ENCODE assay signal across 8 cellular contexts in the genomic region with DNA sequence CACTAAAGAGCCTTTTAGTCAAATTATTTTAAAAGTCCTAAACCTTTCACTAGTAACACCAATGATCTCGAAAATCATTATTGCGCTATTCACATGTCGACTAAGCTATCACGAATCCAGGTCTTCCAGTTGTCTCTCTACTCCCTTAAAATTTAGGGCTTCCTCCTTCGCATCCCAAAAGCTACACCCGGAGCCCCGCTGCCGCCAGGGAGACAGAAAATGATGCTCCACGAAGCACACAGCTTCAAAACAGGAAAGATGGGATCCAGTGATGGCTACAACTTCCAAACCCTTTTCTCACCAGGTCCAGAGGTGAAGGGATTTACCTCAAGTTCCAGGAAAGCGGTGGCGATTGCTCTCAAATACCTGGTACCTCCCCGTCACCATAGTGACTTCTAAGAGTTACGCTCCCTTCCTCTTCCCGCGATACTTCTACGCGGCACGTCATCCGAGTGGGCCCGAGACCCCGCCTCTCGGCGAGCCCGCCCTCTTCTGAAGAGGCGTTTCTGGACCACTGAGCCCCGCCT. TPM values are rescaled to one million over a fixed set of nuclear protein-coding genes. Genes with fewer than 3 reads are reported as not detected.
DNase-seq lines count a peak whose midpoint lies in the region; ATAC-seq, FAIRE-seq and TF ChIP-seq lines count a peak whose summit lies in the region.

A gene (minus strand): TSS at position 406 of the 527 bp plus-strand sequence. CDS start 14,625 bp downstream, outside the sequence.

- H3K14ac ChIP-seq in H1 (ENCODE audit: insufficient read length): no peak within 1 kb of the TSS

- H2BK120ac ChIP-seq in H1 (replicated peaks; ENCODE audit: low read depth, low read length): no peak within 1 kb of the TSS

- FAIRE-seq in H1 (lab: Jason Lieb, UNC): peak; percentile 80

- peak within 1 kb of the TSS; percentile 91; the same call in 1 of the 2 replicates for H2BK12ac ChIP-seq in H1 (ENCODE audit: low read depth, low read length)

- peaks cover 5% of the 10 kb centered on the region; the same call in 1 of the 2 replicates for H3K23me2 ChIP-seq in H1 (ENCODE audit: low read depth, low read length)

- peaks cover 2 to 33% (median 7%) of the 10 kb centered on the region in 3 donors for H3K36me3 Mint-ChIP-seq in CD8-positive, alpha-beta memory T cell
- H3K36me3 Mint-ChIP-seq in activated CD8-positive, alpha-beta memory T cell treated with anti-CD3 and anti-CD28 coated beads, Interleukin-2, amount 10 ng/mL, durations not matched to agents 7 days and 5 days: peaks cover 37% of the 10 kb centered on the region
- peaks cover 7% of the 10 kb centered on the region for H3K36me3 Mint-ChIP-seq in memory B cell

- H2AK5ac ChIP-seq in H1 (ENCODE audit: low read depth, low read length): no peak within 1 kb of the TSS

- 1% methylated on average over 25 of the region's 26 CpGs; no CpG with 5 or more reads in 1 of the 2 experiments for WGBS in H1 (ENCODE audit: extremely low coverage in 1 of 2, insufficient coverage in 1 of 2, insufficient read length in 1 of 2, insufficient replicate concordance in 2 of 2, low coverage in 1 of 2, low lambda C conversion rate in 2 of 2, missing lambda C conversion rate in 1 of 2), 2 experiments

- peak within 1 kb of the TSS; percentile 96 for H4K5ac ChIP-seq in H1 (ENCODE audit: insufficient read length, low read depth, low read length)

- no peaks in the 10 kb centered on the region for H3K79me1 ChIP-seq in H1 (ENCODE audit: low read depth, low read length)

- H3K79me2 ChIP-seq in H1 (ENCODE audit: control insufficient read depth in 1 of 2, insufficient read depth in 2 of 2, low read length in 2 of 2): peaks cover 19 to 65% of the 10 kb centered on the region in 2 experiments

- H2AFZ ChIP-seq in H1 (ENCODE audit: low read length): peak within 1 kb of the TSS; percentile 94

- peaks cover 43 to 57% (median 51%) of the 10 kb centered on the region in 3 donors for H3K4me1 Mint-ChIP-seq in CD8-positive, alpha-beta memory T cell
- peaks cover 43% of the 10 kb centered on the region for H3K4me1 Mint-ChIP-seq in activated CD8-positive, alpha-beta memory T cell treated with anti-CD3 and anti-CD28 coated beads, Interleukin-2, amount 10 ng/mL, durations not matched to agents 7 days and 5 days
- peaks cover 21% of the 10 kb centered on the region for H3K4me1 Mint-ChIP-seq in memory B cell

- no peaks in the 10 kb centered on the region for H3K36me3 ChIP-seq in CD8-positive, alpha-beta memory T cell (ENCODE audit: insufficient read depth, low read length)
- H3K36me3 ChIP-seq in H1 (ENCODE audit: control insufficient read depth in 2 of 4, insufficient read depth in 4 of 4, low read length in 3 of 4): peaks cover 0 to under 1% (median 0%) of the 10 kb centered on the region in 4 experiments; a peak in 1 of 8 replicates

- no peak within 1 kb of the TSS for H2BK15ac ChIP-seq in H1 (ENCODE audit: low read length)

- peaks cover 18% of the 10 kb centered on the region for H3K4me1 ChIP-seq in CD8-positive, alpha-beta memory T cell (ENCODE audit: insufficient read depth, low read length)
- no peaks in the 10 kb centered on the region; a peak in 3 of 7 replicates for H3K4me1 ChIP-seq in H1 (replicated peaks in 1 of 4; ENCODE audit: control insufficient read depth in 3 of 4, insufficient read depth in 4 of 4, low read length in 3 of 4)

- peaks cover 18% of the 10 kb centered on the region in 2 experiments for H4K20me1 ChIP-seq in H1 (replicated peaks in 1 of 2; ENCODE audit: control insufficient read depth in 1 of 2, insufficient read depth in 2 of 2, low read length in 2 of 2)

- H3K23ac ChIP-seq in H1 (ENCODE audit: insufficient read length): no peak within 1 kb of the TSS

- ATAC-seq in GM21381 (IDR thresholded peaks at IDR 0.05; ENCODE audit: unreplicated experiment) (peak; percentile 91), memory B cell (ENCODE audit: low read depth) (peak; percentile 96)
- ATAC-seq in activated CD8-positive, alpha-beta memory T cell treated with anti-CD3 and anti-CD28 coated beads, Interleukin-2, amount 10 ng/mL, durations not matched to agents 7 days and 5 days: peak; percentile 91

- peak within 1 kb of the TSS; percentile 97 for H2BK5ac ChIP-seq in H1 (ENCODE audit: low read depth, low read length)

- peak within 1 kb of the TSS; percentile 98 for H3K18ac ChIP-seq in H1 (ENCODE audit: extremely low read depth, low read length)

- H3K27ac ChIP-seq in CD8-positive, alpha-beta memory T cell (ENCODE audit: low read depth, low read length): peak within 1 kb of the TSS; percentile 91
- H3K27ac ChIP-seq in H1 (ENCODE audit: low read depth, low read length): peak within 1 kb of the TSS; percentile 97

- H3K4ac ChIP-seq in H1 (replicated peaks; ENCODE audit: insufficient read length, low read depth, low read length): no peak within 1 kb of the TSS

- no peak for TF ChIP-seq CTCF in H1 (IDR thresholded peaks at IDR 0.05; ENCODE audit: control extremely low read depth in 1 of 3, insufficient read depth in 1 of 3, low read depth in 1 of 3, low read length in 3 of 3)

- no peak for TF ChIP-seq EP300 in H1 (IDR thresholded peaks at IDR 0.05; ENCODE audit: borderline replicate concordance in 1 of 2, low read depth in 2 of 2, low read length in 2 of 2)

- H3K56ac ChIP-seq in H1 (replicated peaks; ENCODE audit: insufficient read length, low read depth, low read length): peak within 1 kb of the TSS; percentile 50

- no peaks in the 10 kb centered on the region for H3K9me3 ChIP-seq in CD8-positive, alpha-beta memory T cell (ENCODE audit: low read length)
- no peaks in the 10 kb centered on the region for H3K9me3 ChIP-seq in H1 (ENCODE audit: insufficient read depth in 2 of 2, low read depth in 1 of 2, low read length in 1 of 2)

- TF ChIP-seq RAD21 in H1 (IDR thresholded peaks at IDR 0.05 in 1 of 2, conservative IDR thresholded peaks at IDR 0.05 in 1 of 2; ENCODE audit: low read depth in 2 of 2, low read length in 2 of 2): no peak

- CTCF ChIA-PET in CD8-positive, alpha-beta memory T cell (lab: Charles Lee): interaction anchor here (1.6 kb wide), 1 partner anchor 14 kb away, joined by 6 read pairs; no protein-coding TSS in a partner anchor
- CTCF ChIA-PET in activated CD8-positive, alpha-beta memory T cell treated with anti-CD3 and anti-CD28 coated beads, Interleukin-2, amount 10 ng/mL, durations not matched to agents 7 days and 5 days (lab: Charles Lee): interaction anchor here (1.8 kb wide), 1 partner anchor 50 kb away, joined by 6 read pairs; a partner anchor contains a TSS
- CTCF ChIA-PET in H1 (lab: Charles Lee; ENCODE audit: partially characterized antibody): no interaction called here

- POLR2A ChIA-PET in CD8-positive, alpha-beta memory T cell (lab: Charles Lee): no interaction called here
- POLR2A ChIA-PET in H1 (lab: Charles Lee; ENCODE audit: partially characterized antibody): interaction anchor here (0.8 to 2.3 kb wide), 4 partner anchors 8 to 83 kb away, joined by 3 to 8 read pairs (median 6); no protein-coding TSS in a partner anchor

- no peaks in the 10 kb centered on the region for H3K27me3 ChIP-seq in CD8-positive, alpha-beta memory T cell (ENCODE audit: insufficient read depth, low read length, poor library complexity, severe bottlenecking)
- H3K27me3 ChIP-seq in H1 (replicated peaks in 1 of 4; ENCODE audit: control insufficient read depth in 3 of 4, extremely low read depth in 1 of 4, insufficient read depth in 3 of 4, low read length in 3 of 4): no peaks in the 10 kb centered on the region

- H3K4me3 ChIP-seq in CD8-positive, alpha-beta memory T cell (ENCODE audit: low read length): peak within 1 kb of the TSS; percentile 94
- peak within 1 kb of the TSS; percentile 84 to 99 (median 92) for H3K4me3 ChIP-seq in H1 (ENCODE audit: extremely low read depth in 1 of 4, insufficient read depth in 2 of 4, low read depth in 3 of 4, low read length in 4 of 4)

- no peak within 1 kb of the TSS for H2BK20ac ChIP-seq in H1 (ENCODE audit: low read length)

- TF ChIP-seq POLR2A in H1 (IDR thresholded peaks at IDR 0.05; ENCODE audit: control extremely low read depth in 1 of 2, low read depth in 2 of 2, low read length in 2 of 2): no peak

- peak; percentile 93 to 98 (median 96) for DNase-seq in CD8-positive, alpha-beta memory T cell
- DNase-seq in HUDEP-2 (lab: John Stamatoyannopoulos, UW; ENCODE audit: unreplicated experiment in 76 of 76): peak in 74 of 76 experiments; percentile 7 to 94 (median 88)
- DNase-seq in NOMO-1 treated with dmso at 0.1 percent for 144 hours (lab: John Stamatoyannopoulos, UW; ENCODE audit: unreplicated experiment): peak; percentile 95
- DNase-seq in activated CD8-positive, alpha-beta memory T cell treated with anti-CD3 and anti-CD28 coated beads, Interleukin-2, amount 10 ng/mL, durations not matched to agents 7 days and 5 days: peak; percentile 98
- DNase-seq in H1 (ENCODE audit: low read depth in 1 of 2, low spot score in 2 of 2): peak; percentile 76 to 93
- DNase-seq in memory B cell (ENCODE audit: low spot score in 2 of 2): peak; percentile 93 to 94
- DNase-seq in stimulated activated CD8-positive, alpha-beta memory T cell treated with anti-CD3 and anti-CD28 coated beads, Interleukin-12 subunit alpha, Interleukin-12 subunit beta, amount 100 ng/mL, for 24 hours (ENCODE audit: extremely low read depth): peak; percentile 85

- peak within 1 kb of the TSS; percentile 78 to 99 (median 94) for H3K9ac ChIP-seq in H1 (replicated peaks in 1 of 4; ENCODE audit: extremely low read depth in 1 of 4, low read depth in 3 of 4, low read length in 3 of 4)

- H4K8ac ChIP-seq in H1 (ENCODE audit: extremely low read depth, insufficient read depth, low read length): peak within 1 kb of the TSS; percentile 96

- H3K27me3 Mint-ChIP-seq in CD8-positive, alpha-beta memory T cell: peaks cover 10 to 28% of the 10 kb centered on the region in 2 donors
- peaks cover 3% of the 10 kb centered on the region for H3K27me3 Mint-ChIP-seq in activated CD8-positive, alpha-beta memory T cell treated with anti-CD3 and anti-CD28 coated beads, Interleukin-2, amount 10 ng/mL, durations not matched to agents 7 days and 5 days
- peaks cover 4% of the 10 kb centered on the region for H3K27me3 Mint-ChIP-seq in memory B cell

- H3K9me3 Mint-ChIP-seq in CD8-positive, alpha-beta memory T cell: peaks cover 0 to 3% (median 0%) of the 10 kb centered on the region in 5 donors
- H3K9me3 Mint-ChIP-seq in activated CD8-positive, alpha-beta memory T cell treated with anti-CD3 and anti-CD28 coated beads, Interleukin-2, amount 10 ng/mL, durations not matched to agents 7 days and 5 days (ENCODE audit: low read depth): no peaks in the 10 kb centered on the region
- H3K9me3 Mint-ChIP-seq in memory B cell: no peaks in the 10 kb centered on the region

- H3K27ac Mint-ChIP-seq in CD8-positive, alpha-beta memory T cell: peak within 1 kb of the TSS; percentile 96 to 100 (median 99)
- peak within 1 kb of the TSS; percentile 99 for H3K27ac Mint-ChIP-seq in activated CD8-positive, alpha-beta memory T cell treated with anti-CD3 and anti-CD28 coated beads, Interleukin-2, amount 10 ng/mL, durations not matched to agents 7 days and 5 days
- H3K27ac Mint-ChIP-seq in memory B cell: peak within 1 kb of the TSS; percentile 98

- peak within 1 kb of the TSS; percentile 92 to 99 (median 99) for H3K4me3 Mint-ChIP-seq in CD8-positive, alpha-beta memory T cell
- peak within 1 kb of the TSS; percentile 94 for H3K4me3 Mint-ChIP-seq in activated CD8-positive, alpha-beta memory T cell treated with anti-CD3 and anti-CD28 coated beads, Interleukin-2, amount 10 ng/mL, durations not matched to agents 7 days and 5 days
- peak within 1 kb of the TSS; percentile 89 for H3K4me3 Mint-ChIP-seq in memory B cell

- H3K4me2 ChIP-seq in H1 (ENCODE audit: insufficient read depth in 1 of 2, low read depth in 2 of 2, low read length in 2 of 2): peak within 1 kb of the TSS; percentile 87 to 91

- no peak within 1 kb of the TSS for H4K91ac ChIP-seq in H1 (replicated peaks; ENCODE audit: insufficient read length, low read length)

RNA-seq across cellular contexts. Expression of the gene that starts here (rescaled TPM):
- 10 to 100 TPM in 1 of 2 experiments, 1 to 10 TPM in 1; 9.4 to 12.9 TPM for total RNA-seq in CD8-positive, alpha-beta memory T cell
- 3.0 TPM for polyA plus RNA-seq in CD8-positive, alpha-beta memory T cell
- 10 to 100 TPM; 25.4 to 26.3 TPM for total RNA-seq in activated CD8-positive, alpha-beta memory T cell treated with anti-CD3 and anti-CD28 coated beads, Interleukin-2, amount 10 ng/mL, durations not matched to agents 7 days and 5 days
- total RNA-seq in H1 (2021; fragmentation: NEBNext Ultra II Directional; extraction: Animal tissue kit (Norgen Biotek cat#: 25700)): 22.4 and 25.9 TPM in 2 replicates
- 4.1 and 7.2 TPM in 2 replicates for polyA plus RNA-seq in H1 (2011; rRNA removed)
- 13.3 TPM for polyA plus RNA-seq in H1 (2011; cell fraction: cytosol; rRNA removed)
- polyA plus RNA-seq in H1 (2011; cell fraction: nucleus; rRNA removed): 5.9 TPM
- polyA plus RNA-seq in H1 (2012, experiment 1 of 2): 11.1 to 24.6 TPM (median 15.9 TPM) in 4 replicates
- 0.66 TPM for polyA plus RNA-seq in H1 (2012, experiment 2 of 2)
- 15.1 TPM for polyA plus RNA-seq in H1 (2013, experiment 1 of 2)
- 14.0 TPM for polyA plus RNA-seq in H1 (2013, experiment 2 of 2)
- 6.4 and 9.8 TPM in 2 replicates for polyA minus RNA-seq in H1 (2011; rRNA and poly(A)+ RNA removed)
- polyA minus RNA-seq in H1 (2011; cell fraction: cytosol; rRNA and poly(A)+ RNA removed): 6.2 TPM
- polyA minus RNA-seq in H1 (2011; cell fraction: nucleus; rRNA and poly(A)+ RNA removed): 31.9 TPM

Comparison
In these comparisons a context has a peak if more than half of its experiments do, and no peak if none do; other contexts are left out.
1. Peak in every context shown above with its lines: DNase-seq, ATAC-seq, H3K4me3 ChIP-seq and H3K27ac ChIP-seq.